ENCODE assay signal across 26 cellular contexts in genomic region chr16:6946106-6946505, GRCh38.
"Had no signal": no experiment of that assay in that cellular context is flagged by ENCODE, and none has a peak within 500 bp of the region (broad histone marks: within the 10 kb centered on the region; RNA-seq: fewer than 3 reads in every experiment).

No MANE protein-coding gene starts in this region.

- H3K27ac ChIP-seq: ascending aorta, cardiac muscle cell, VCaP had no signal

- H3K9me3 ChIP-seq: ascending aorta had no signal

- H3K4me3 ChIP-seq: ascending aorta, cardiac muscle cell had no signal

- H3K36me3 ChIP-seq: ascending aorta, cardiac muscle cell had no signal

- DNase-seq: activated CD4-positive, alpha-beta memory T cell treated with anti-CD3 and anti-CD28 coated beads, Interleukin-2, amount 10 ng/mL, durations not matched to agents 7 days and 5 days; activated CD4-positive, alpha-beta T cell treated with anti-CD3 and anti-CD28 coated beads for 1 hour; activated CD4-positive, alpha-beta T cell treated with anti-CD3 and anti-CD28 coated beads for 36 hours; activated CD4-positive, alpha-beta T cell treated with anti-CD3 and anti-CD28 coated beads for 48 hours; activated CD4-positive, alpha-beta T cell treated with anti-CD3 and anti-CD28 coated beads, Interleukin-2, amount 10 ng/mL, durations not matched to agents 7 days and 5 days; activated CD4-positive, alpha-beta T cell treated with anti-CD3 and anti-CD28 coated beads, Interleukin-2, amount 50 U/mL, for 48 hours; activated CD4-positive, CD25-positive, alpha-beta regulatory T cell; activated CD8-positive, alpha-beta memory T cell treated with anti-CD3 and anti-CD28 coated beads for 24 hours; activated CD8-positive, alpha-beta memory T cell treated with anti-CD3 and anti-CD28 coated beads, Interleukin-2, amount 10 ng/mL, durations not matched to agents 7 days and 5 days; activated CD8-positive, alpha-beta memory T cell treated with anti-CD3 and anti-CD28 coated beads, Interleukin-2, amount 50 U/mL, for 48 hours; activated CD8-positive, alpha-beta T cell treated with anti-CD3 and anti-CD28 coated beads, Interleukin-2, amount 10 ng/mL, durations not matched to agents 7 days and 5 days; activated effector memory CD4-positive, alpha-beta T cell treated with Interleukin-2 at 50 U/mL for 16 hours; activated gamma-delta T cell; activated naive CD4-positive, alpha-beta T cell treated with anti-CD3 and anti-CD28 coated beads, Interleukin-2, amount 10 ng/mL, durations not matched to agents 7 days and 5 days; activated naive CD4-positive, alpha-beta T cell treated with Interleukin-2 at 50 U/mL for 16 hours; activated naive CD8-positive, alpha-beta T cell treated with anti-CD3 and anti-CD28 coated beads, Interleukin-2, amount 10 ng/mL, durations not matched to agents 7 days and 5 days; activated naive CD8-positive, alpha-beta T cell treated with anti-CD3 and anti-CD28 coated beads, Interleukin-2, amount 50 U/mL, for 24 hours; activated T-cell treated with anti-CD3 and anti-CD28 coated beads, Interleukin-2, amount 50 U/mL, for 24 hours; activated T-cell treated with anti-CD3 and anti-CD28 coated beads, Interleukin-2, amount 50 U/mL, for 48 hours; amygdala; anterior cingulate cortex; T-helper 2 cell; T-helper 9 cell had no signal

- H3K27me3 ChIP-seq: ascending aorta, cardiac muscle cell had no signal
